23 cellular contexts compared by ENCODE assay signal in genomic region chr11:9076046-9076445, GRCh38. TPM values are rescaled to one million over a fixed set of nuclear protein-coding genes. Genes with fewer than 3 reads are reported as not detected.
"Had no signal": no experiment of that assay in that cellular context is flagged by ENCODE, and none has a peak within 500 bp of the region (broad histone marks: within the 10 kb centered on the region; RNA-seq: fewer than 3 reads in every experiment).

No MANE protein-coding gene starts in this region.

- H3K4me3 ChIP-seq: esophagus muscularis mucosa, heart left ventricle, left lung, lower lobe of right lung, tibial nerve had no signal

- H3K36me3 Mint-ChIP-seq: activated naive CD4-positive, alpha-beta T cell treated with anti-CD3 and anti-CD28 coated beads, Interleukin-2, amount 10 ng/mL, durations not matched to agents 7 days and 5 days; activated naive CD8-positive, alpha-beta T cell treated with anti-CD3 and anti-CD28 coated beads, Interleukin-2, amount 10 ng/mL, durations not matched to agents 7 days and 5 days; naive B cell; stimulated activated naive B cell treated with anti-CD40 and anti-IgM and Interleukin-4, amounts not matched to agents 10 μg/mL and 1 μg/mL and 100 μg/mL, for 72 hours had no signal

- H3K4me3 Mint-ChIP-seq: activated B cell treated with CpG ODN at 0.5 μM for 24 hours; activated naive CD4-positive, alpha-beta T cell treated with anti-CD3 and anti-CD28 coated beads, Interleukin-2, amount 10 ng/mL, durations not matched to agents 7 days and 5 days; activated naive CD8-positive, alpha-beta T cell treated with anti-CD3 and anti-CD28 coated beads, Interleukin-2, amount 10 ng/mL, durations not matched to agents 7 days and 5 days; activated T-helper 1 cell treated with anti-CD3 and anti-CD28 coated beads, Interleukin-12 subunit alpha, Interleukin-12 subunit beta, Interleukin-2, Interleukin-4 antibody, amounts not matched to agents 30 ng/mL and 10 ng/mL and 1 ng/mL, durations not matched to agents 14 hours and 24 hours and 36 hours; dendritic cell treated with granulocyte-macrophage colony-stimulating factor and Interleukin-4, amounts not matched to agents 40 ng/mL and 50 ng/mL, for 4 days; naive B cell; neural crest cell; stimulated activated naive B cell treated with anti-CD40 and anti-IgM and Interleukin-4, amounts not matched to agents 10 μg/mL and 1 μg/mL and 100 μg/mL, for 72 hours; T-helper 2 cell treated with Interferon-gamma antibody and Interleukin-4, amounts not matched to agents 5 μg/mL and 100 μg/mL, for 36 hours had no signal

- H3K27ac ChIP-seq: foreskin keratinocyte, heart left ventricle, left lung, lower lobe of right lung, tibial nerve had no signal

- H3K9me3 ChIP-seq: esophagus muscularis mucosa, heart left ventricle, left lung, lower lobe of right lung, tibial nerve had no signal

- H3K4me1 ChIP-seq: left lung, lower lobe of right lung had no signal

- H3K36me3 ChIP-seq: esophagus muscularis mucosa, heart left ventricle, left lung, lower lobe of right lung, tibial nerve had no signal

- ATAC-seq: left lung; stimulated activated naive B cell treated with anti-CD40 and anti-IgM and Interleukin-4, amounts not matched to agents 10 μg/mL and 1 μg/mL and 100 μg/mL, for 72 hours had no signal

- H3K4me1 Mint-ChIP-seq: activated B cell treated with CpG ODN at 0.5 μM for 24 hours; activated naive CD8-positive, alpha-beta T cell treated with anti-CD3 and anti-CD28 coated beads, Interleukin-2, amount 10 ng/mL, durations not matched to agents 7 days and 5 days; naive B cell; stimulated activated naive B cell treated with anti-CD40 and anti-IgM and Interleukin-4, amounts not matched to agents 10 μg/mL and 1 μg/mL and 100 μg/mL, for 72 hours had no signal

- H3K27ac Mint-ChIP-seq: activated B cell treated with CpG ODN at 0.5 μM for 24 hours; activated naive CD4-positive, alpha-beta T cell treated with anti-CD3 and anti-CD28 coated beads, Interleukin-2, amount 10 ng/mL, durations not matched to agents 7 days and 5 days; activated naive CD8-positive, alpha-beta T cell treated with anti-CD3 and anti-CD28 coated beads, Interleukin-2, amount 10 ng/mL, durations not matched to agents 7 days and 5 days; activated T-helper 1 cell treated with anti-CD3 and anti-CD28 coated beads, Interleukin-12 subunit alpha, Interleukin-12 subunit beta, Interleukin-2, Interleukin-4 antibody, amounts not matched to agents 30 ng/mL and 10 ng/mL and 1 ng/mL, durations not matched to agents 14 hours and 24 hours and 36 hours; dendritic cell treated with granulocyte-macrophage colony-stimulating factor and Interleukin-4, amounts not matched to agents 40 ng/mL and 50 ng/mL, for 4 days; stimulated activated naive B cell treated with anti-CD40 and anti-IgM and Interleukin-4, amounts not matched to agents 10 μg/mL and 1 μg/mL and 100 μg/mL, for 72 hours; T-helper 2 cell treated with Interferon-gamma antibody and Interleukin-4, amounts not matched to agents 5 μg/mL and 100 μg/mL, for 36 hours had no signal

- H3K27me3 ChIP-seq: esophagus muscularis mucosa, foreskin keratinocyte, heart left ventricle, left lung, tibial nerve had no signal

- DNase-seq: activated B cell treated with CpG ODN at 0.5 μM for 24 hours; activated CD8-positive, alpha-beta memory T cell treated with anti-CD3 and anti-CD28 coated beads, Interleukin-2, amount 50 U/mL, for 4 hours; activated effector memory CD4-positive, alpha-beta T cell treated with anti-CD3 and anti-CD28 coated beads, Interleukin-2, amount 50 U/mL, for 16 hours; activated naive CD4-positive, alpha-beta T cell treated with anti-CD3 and anti-CD28 coated beads, Interleukin-2, amount 10 ng/mL, durations not matched to agents 7 days and 5 days; activated naive CD8-positive, alpha-beta T cell treated with anti-CD3 and anti-CD28 coated beads, Interleukin-2, amount 10 ng/mL, durations not matched to agents 7 days and 5 days; activated T-cell treated with anti-CD3 and anti-CD28 coated beads, Interleukin-2, amount 50 U/mL, for 1 hour; effector CD4-positive, alpha-beta T cell; kidney glomerular epithelial cell; left lung; lower lobe of right lung; naive B cell; occipital lobe; stimulated activated CD4-positive, alpha-beta T cell treated with anti-CD3 and anti-CD28 coated beads, Interleukin-15, amount 100 ng/mL, for 24 hours; stimulated activated CD4-positive, alpha-beta T cell treated with anti-CD3 and anti-CD28 coated beads, Interleukin-2, amount 100 ng/mL, for 24 hours; stimulated activated naive B cell treated with anti-CD40 and anti-IgM and Interleukin-4, amounts not matched to agents 10 μg/mL and 1 μg/mL and 100 μg/mL, for 72 hours had no signal

- H3K9me3 Mint-ChIP-seq: activated B cell treated with CpG ODN at 0.5 μM for 24 hours; activated naive CD4-positive, alpha-beta T cell treated with anti-CD3 and anti-CD28 coated beads, Interleukin-2, amount 10 ng/mL, durations not matched to agents 7 days and 5 days; activated naive CD8-positive, alpha-beta T cell treated with anti-CD3 and anti-CD28 coated beads, Interleukin-2, amount 10 ng/mL, durations not matched to agents 7 days and 5 days; activated T-helper 1 cell treated with anti-CD3 and anti-CD28 coated beads, Interleukin-12 subunit alpha, Interleukin-12 subunit beta, Interleukin-2, Interleukin-4 antibody, amounts not matched to agents 30 ng/mL and 10 ng/mL and 1 ng/mL, durations not matched to agents 14 hours and 24 hours and 36 hours; dendritic cell treated with granulocyte-macrophage colony-stimulating factor and Interleukin-4, amounts not matched to agents 40 ng/mL and 50 ng/mL, for 4 days; naive B cell; neural crest cell; stimulated activated naive B cell treated with anti-CD40 and anti-IgM and Interleukin-4, amounts not matched to agents 10 μg/mL and 1 μg/mL and 100 μg/mL, for 72 hours; T-helper 2 cell treated with Interferon-gamma antibody and Interleukin-4, amounts not matched to agents 5 μg/mL and 100 μg/mL, for 36 hours had no signal

RNA-seq across cellular contexts. Expression of gene SCUBE2, which starts 15.4 kb away (rescaled TPM):
- total RNA-seq: activated B cell treated with CpG ODN at 0.5 μM for 24 hours; activated naive CD8-positive, alpha-beta T cell treated with anti-CD3 and anti-CD28 coated beads, Interleukin-2, amount 10 ng/mL, durations not matched to agents 7 days and 5 days; activated T-helper 1 cell treated with anti-CD3 and anti-CD28 coated beads, Interleukin-12 subunit alpha, Interleukin-12 subunit beta, Interleukin-2, Interleukin-4 antibody, amounts not matched to agents 30 ng/mL and 10 ng/mL and 1 ng/mL, durations not matched to agents 14 hours and 24 hours and 36 hours had no signal
